1 cellular context compared by ENCODE assay signal in the genomic region with DNA sequence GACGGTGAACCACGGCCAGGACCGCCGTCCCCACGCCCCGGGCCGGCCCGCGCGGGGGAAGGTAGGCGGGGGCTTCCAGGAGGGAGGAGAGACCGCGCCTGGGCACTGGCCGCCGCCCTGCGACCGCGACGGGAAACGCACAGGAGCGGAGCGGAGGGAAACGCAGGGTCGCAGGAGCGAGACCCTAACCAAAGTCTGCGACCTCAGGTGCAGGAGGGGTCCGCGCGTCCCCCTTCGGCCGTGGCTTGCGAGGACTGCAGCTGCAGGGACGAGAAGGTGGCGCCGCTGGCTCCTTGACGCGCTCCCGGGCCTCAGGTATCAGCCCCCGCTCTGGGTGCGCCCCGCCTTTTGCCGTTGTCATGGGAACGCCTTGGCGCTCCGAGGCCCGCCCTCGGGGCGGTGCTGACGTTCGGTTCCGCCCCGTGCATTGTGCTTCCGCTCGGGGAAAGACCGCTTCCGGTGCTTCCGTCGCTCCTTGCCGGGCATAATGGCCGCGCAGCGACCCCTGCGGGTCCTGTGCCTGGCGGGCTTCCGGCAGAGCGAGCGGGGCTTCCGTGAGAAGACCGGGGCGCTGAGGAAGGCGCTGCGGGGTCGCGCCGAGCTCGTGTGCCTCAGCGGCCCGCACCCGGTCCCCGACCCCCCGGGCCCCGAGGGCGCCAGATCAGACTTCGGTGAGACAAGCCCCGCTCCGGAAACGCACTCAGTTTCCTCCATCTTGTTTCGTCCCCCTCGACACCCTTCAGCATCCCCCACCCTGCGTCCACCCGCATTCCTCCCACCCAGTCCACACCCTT.
TF ChIP-seq lines count a peak whose summit lies in the region.

Gene OVCA2, plus strand, starts transcription at position 462 of the 794 bp plus-strand sequence. Its CDS starts 26 bp downstream, at position 488.

TF ChIP-seq in K562, 482 proteins besides CTCF, POLR2A, EP300 and RAD21 (continued from another document and continues in another):
- TF ChIP-seq MTA3 (IDR thresholded peaks at IDR 0.05; ENCODE audit: borderline replicate concordance) (no peak; the same call in 1 of the 2 replicates), TCF3 (CRISPR knock-in tag; IDR thresholded peaks at IDR 0.05) (no peak), RREB1 (CRISPR knock-in tag; IDR thresholded peaks at IDR 0.05) (no peak), CXXC5 (CRISPR knock-in tag; IDR thresholded peaks at IDR 0.05) (peak; percentile 70), NR2C1 (IDR thresholded peaks at IDR 0.05) (peak; percentile 70), NR2C1 (tag; IDR thresholded peaks at IDR 0.05) (peak; percentile 87), SREBF2 (CRISPR knock-in tag; IDR thresholded peaks at IDR 0.05) (no peak), RFX5 (IDR thresholded peaks at IDR 0.05; ENCODE audit: low read depth, low read length) (no peak), RFX7 (CRISPR knock-in tag; IDR thresholded peaks at IDR 0.05) (no peak), CREB3 (tag; conservative IDR thresholded peaks at IDR 0.05; ENCODE audit: low read depth) (no peak), ZNF175 (CRISPR knock-in tag; IDR thresholded peaks at IDR 0.05; ENCODE audit: low read depth) (no peak), HNRNPH1 (optimal IDR thresholded peaks at IDR 0.05; ENCODE audit: low read depth, low read length) (no peak), FOXJ3 (CRISPR knock-in tag; IDR thresholded peaks at IDR 0.05) (no peak), POLR2AphosphoS5 (IDR thresholded peaks at IDR 0.05; ENCODE audit: control insufficient read depth, insufficient read depth, low read depth, low read length) (peak; percentile 74), CHAMP1 (IDR thresholded peaks at IDR 0.05) (no peak), HCFC1 (IDR thresholded peaks at IDR 0.05; ENCODE audit: low read depth, low read length) (peak; percentile 90), ZNF184 (CRISPR knock-in tag; IDR thresholded peaks at IDR 0.05) (no peak), KLF13 (tag; IDR thresholded peaks at IDR 0.05; ENCODE audit: borderline replicate concordance, low read depth) (no peak), ZNF584 (CRISPR knock-in tag; IDR thresholded peaks at IDR 0.05; ENCODE audit: low read depth) (no peak), FOXP4 (CRISPR knock-in tag; IDR thresholded peaks at IDR 0.05; ENCODE audit: borderline replicate concordance) (no peak), ZNF561 (CRISPR knock-in tag; conservative IDR thresholded peaks at IDR 0.05) (no peak), PKNOX1 (IDR thresholded peaks at IDR 0.05) (peak; percentile 51; the same call in 1 of the 2 replicates), ZNF644 (tag; IDR thresholded peaks at IDR 0.05; ENCODE audit: low read depth) (no peak), HLTF (IDR thresholded peaks at IDR 0.05) (no peak)
- TF ChIP-seq, protein P1, sequence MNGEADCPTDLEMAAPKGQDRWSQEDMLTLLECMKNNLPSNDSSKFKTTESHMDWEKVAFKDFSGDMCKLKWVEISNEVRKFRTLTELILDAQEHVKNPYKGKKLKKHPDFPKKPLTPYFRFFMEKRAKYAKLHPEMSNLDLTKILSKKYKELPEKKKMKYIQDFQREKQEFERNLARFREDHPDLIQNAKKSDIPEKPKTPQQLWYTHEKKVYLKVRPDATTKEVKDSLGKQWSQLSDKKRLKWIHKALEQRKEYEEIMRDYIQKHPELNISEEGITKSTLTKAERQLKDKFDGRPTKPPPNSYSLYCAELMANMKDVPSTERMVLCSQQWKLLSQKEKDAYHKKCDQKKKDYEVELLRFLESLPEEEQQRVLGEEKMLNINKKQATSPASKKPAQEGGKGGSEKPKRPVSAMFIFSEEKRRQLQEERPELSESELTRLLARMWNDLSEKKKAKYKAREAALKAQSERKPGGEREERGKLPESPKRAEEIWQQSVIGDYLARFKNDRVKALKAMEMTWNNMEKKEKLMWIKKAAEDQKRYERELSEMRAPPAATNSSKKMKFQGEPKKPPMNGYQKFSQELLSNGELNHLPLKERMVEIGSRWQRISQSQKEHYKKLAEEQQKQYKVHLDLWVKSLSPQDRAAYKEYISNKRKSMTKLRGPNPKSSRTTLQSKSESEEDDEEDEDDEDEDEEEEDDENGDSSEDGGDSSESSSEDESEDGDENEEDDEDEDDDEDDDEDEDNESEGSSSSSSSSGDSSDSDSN (IDR thresholded peaks at IDR 0.05; ENCODE audit: borderline replicate concordance in 1 of 2, low read depth in 2 of 2, low read length in 2 of 2) = no peak
- TF ChIP-seq, protein P2, sequence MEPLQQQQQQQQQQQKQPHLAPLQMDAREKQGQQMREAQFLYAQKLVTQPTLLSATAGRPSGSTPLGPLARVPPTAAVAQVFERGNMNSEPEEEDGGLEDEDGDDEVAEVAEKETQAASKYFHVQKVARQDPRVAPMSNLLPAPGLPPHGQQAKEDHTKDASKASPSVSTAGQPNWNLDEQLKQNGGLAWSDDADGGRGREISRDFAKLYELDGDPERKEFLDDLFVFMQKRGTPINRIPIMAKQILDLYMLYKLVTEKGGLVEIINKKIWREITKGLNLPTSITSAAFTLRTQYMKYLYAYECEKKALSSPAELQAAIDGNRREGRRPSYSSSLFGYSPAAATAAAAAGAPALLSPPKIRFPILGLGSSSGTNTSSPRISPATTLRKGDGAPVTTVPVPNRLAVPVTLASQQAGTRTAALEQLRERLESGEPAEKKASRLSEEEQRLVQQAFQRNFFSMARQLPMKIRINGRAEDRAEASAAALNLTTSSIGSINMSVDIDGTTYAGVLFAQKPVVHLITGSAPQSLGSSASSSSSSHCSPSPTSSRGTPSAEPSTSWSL (CRISPR knock-in tag; IDR thresholded peaks at IDR 0.05; ENCODE audit: borderline replicate concordance) = peak; percentile 82; the same call in 1 of the 2 replicates
- TF ChIP-seq, protein P3, sequence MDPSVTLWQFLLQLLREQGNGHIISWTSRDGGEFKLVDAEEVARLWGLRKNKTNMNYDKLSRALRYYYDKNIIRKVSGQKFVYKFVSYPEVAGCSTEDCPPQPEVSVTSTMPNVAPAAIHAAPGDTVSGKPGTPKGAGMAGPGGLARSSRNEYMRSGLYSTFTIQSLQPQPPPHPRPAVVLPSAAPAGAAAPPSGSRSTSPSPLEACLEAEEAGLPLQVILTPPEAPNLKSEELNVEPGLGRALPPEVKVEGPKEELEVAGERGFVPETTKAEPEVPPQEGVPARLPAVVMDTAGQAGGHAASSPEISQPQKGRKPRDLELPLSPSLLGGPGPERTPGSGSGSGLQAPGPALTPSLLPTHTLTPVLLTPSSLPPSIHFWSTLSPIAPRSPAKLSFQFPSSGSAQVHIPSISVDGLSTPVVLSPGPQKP (CRISPR knock-in tag; IDR thresholded peaks at IDR 0.05) = no peak
- TF ChIP-seq, protein P4, sequence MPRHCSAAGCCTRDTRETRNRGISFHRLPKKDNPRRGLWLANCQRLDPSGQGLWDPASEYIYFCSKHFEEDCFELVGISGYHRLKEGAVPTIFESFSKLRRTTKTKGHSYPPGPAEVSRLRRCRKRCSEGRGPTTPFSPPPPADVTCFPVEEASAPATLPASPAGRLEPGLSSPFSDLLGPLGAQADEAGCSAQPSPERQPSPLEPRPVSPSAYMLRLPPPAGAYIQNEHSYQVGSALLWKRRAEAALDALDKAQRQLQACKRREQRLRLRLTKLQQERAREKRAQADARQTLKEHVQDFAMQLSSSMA (CRISPR knock-in tag; IDR thresholded peaks at IDR 0.05) = no peak
- TF ChIP-seq, protein P5, sequence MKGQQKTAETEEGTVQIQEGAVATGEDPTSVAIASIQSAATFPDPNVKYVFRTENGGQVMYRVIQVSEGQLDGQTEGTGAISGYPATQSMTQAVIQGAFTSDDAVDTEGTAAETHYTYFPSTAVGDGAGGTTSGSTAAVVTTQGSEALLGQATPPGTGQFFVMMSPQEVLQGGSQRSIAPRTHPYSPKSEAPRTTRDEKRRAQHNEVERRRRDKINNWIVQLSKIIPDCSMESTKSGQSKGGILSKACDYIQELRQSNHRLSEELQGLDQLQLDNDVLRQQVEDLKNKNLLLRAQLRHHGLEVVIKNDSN (CRISPR knock-in tag; IDR thresholded peaks at IDR 0.05) = no peak
- TF ChIP-seq, protein P6, sequence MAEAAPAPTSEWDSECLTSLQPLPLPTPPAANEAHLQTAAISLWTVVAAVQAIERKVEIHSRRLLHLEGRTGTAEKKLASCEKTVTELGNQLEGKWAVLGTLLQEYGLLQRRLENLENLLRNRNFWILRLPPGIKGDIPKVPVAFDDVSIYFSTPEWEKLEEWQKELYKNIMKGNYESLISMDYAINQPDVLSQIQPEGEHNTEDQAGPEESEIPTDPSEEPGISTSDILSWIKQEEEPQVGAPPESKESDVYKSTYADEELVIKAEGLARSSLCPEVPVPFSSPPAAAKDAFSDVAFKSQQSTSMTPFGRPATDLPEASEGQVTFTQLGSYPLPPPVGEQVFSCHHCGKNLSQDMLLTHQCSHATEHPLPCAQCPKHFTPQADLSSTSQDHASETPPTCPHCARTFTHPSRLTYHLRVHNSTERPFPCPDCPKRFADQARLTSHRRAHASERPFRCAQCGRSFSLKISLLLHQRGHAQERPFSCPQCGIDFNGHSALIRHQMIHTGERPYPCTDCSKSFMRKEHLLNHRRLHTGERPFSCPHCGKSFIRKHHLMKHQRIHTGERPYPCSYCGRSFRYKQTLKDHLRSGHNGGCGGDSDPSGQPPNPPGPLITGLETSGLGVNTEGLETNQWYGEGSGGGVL (CRISPR knock-in tag; IDR thresholded peaks at IDR 0.05) = no peak
